ENCODE assay signal across 13 cellular contexts in genomic region chr12:15274561-15274967, GRCh38. TPM values are rescaled to one million over a fixed set of nuclear protein-coding genes. Genes with fewer than 3 reads are reported as not detected.
A peak's percentile ranks its signal among the peaks of the same experiment; 100 is the strongest.
DNase-seq lines count a peak whose midpoint lies in the region; ATAC-seq and TF ChIP-seq lines count a peak whose summit lies in the region.
"Had no signal": no experiment of that assay in that cellular context is flagged by ENCODE, and none has a peak within 500 bp of the region (broad histone marks: within the 10 kb centered on the region; RNA-seq: fewer than 3 reads in every experiment).

No MANE protein-coding gene starts in this region.

- H3K4me1 ChIP-seq in BE2C, result peaks cover 25% of the 10 kb centered on the region
- peaks cover 36% of the 10 kb centered on the region for H3K4me1 ChIP-seq in RWPE2 (ENCODE audit: insufficient read depth, poor library complexity, severe bottlenecking)
- peaks cover 15% of the 10 kb centered on the region for H3K4me1 ChIP-seq in rectal smooth muscle tissue (ENCODE audit: control insufficient read depth, insufficient read depth, low read length)

- DNase-seq in BE2C (peak; percentile 59), RWPE2 (ENCODE audit: low spot score) (peak; percentile 61), fibroblast of pulmonary artery (ENCODE audit: low read depth) (peak; percentile 54), WERI-Rb-1 (no peak), NCI-H146 (lab: John Stamatoyannopoulos, UW) (no peak), NOMO-1 (lab: John Stamatoyannopoulos, UW; ENCODE audit: unreplicated experiment in 2 of 2) (no peak)
- DNase-seq: activated naive CD4-positive, alpha-beta T cell treated with anti-CD3 and anti-CD28 coated beads, Interleukin-2, amount 10 ng/mL, durations not matched to agents 7 days and 5 days; central memory CD4-positive, alpha-beta T cell; H7 had no signal

- H3K27ac ChIP-seq in RWPE2 (ENCODE audit: poor library complexity, severe bottlenecking) (peak overlapping the region; percentile 96), rectal smooth muscle tissue (ENCODE audit: low read depth, low read length) (peak overlapping the region; percentile 42), WERI-Rb-1 (no peak overlapping the region)
- H3K27ac ChIP-seq: SK-N-MC had no signal

- no peak overlapping the region for H3K4me3 ChIP-seq in BE2C (ENCODE audit: low read depth, low read length)
- H3K4me3 ChIP-seq in RWPE2 (ENCODE audit: severe bottlenecking), result no peak overlapping the region
- H3K4me3 ChIP-seq in fibroblast of pulmonary artery (replicated peaks; ENCODE audit: low read depth, low read length), result no peak overlapping the region
- H3K4me3 ChIP-seq in rectal smooth muscle tissue (ENCODE audit: low read length), result no peak overlapping the region
- no peak overlapping the region for H3K4me3 ChIP-seq in WERI-Rb-1 (ENCODE audit: low read depth, low read length)
- H3K4me3 ChIP-seq: SK-N-MC, smooth muscle cell had no signal

- ATAC-seq in RWPE2 (ENCODE audit: low read depth) (peak; percentile 76), HG03457 (IDR thresholded peaks at IDR 0.05; ENCODE audit: unreplicated experiment) (no peak)

- H3K36me3 ChIP-seq in BE2C, result no peaks in the 10 kb centered on the region
- no peaks in the 10 kb centered on the region for H3K36me3 ChIP-seq in RWPE2 (ENCODE audit: low read depth)
- no peaks in the 10 kb centered on the region for H3K36me3 ChIP-seq in rectal smooth muscle tissue (ENCODE audit: control insufficient read depth, insufficient read depth, low read length)
- no peaks in the 10 kb centered on the region for H3K36me3 ChIP-seq in WERI-Rb-1

- H3K9ac ChIP-seq in rectal smooth muscle tissue (ENCODE audit: low read length), result no peak overlapping the region

- TF ChIP-seq CTCF in BE2C (IDR thresholded peaks at IDR 0.05; ENCODE audit: low read depth, low read length), result no peak
- no peak for TF ChIP-seq CTCF in RWPE2 (IDR thresholded peaks at IDR 0.05; ENCODE audit: poor library complexity, severe bottlenecking)
- TF ChIP-seq CTCF in fibroblast of pulmonary artery (IDR thresholded peaks at IDR 0.05; ENCODE audit: low read length, missing control alignments), result no peak
- no peak for TF ChIP-seq CTCF in WERI-Rb-1 (IDR thresholded peaks at IDR 0.05; ENCODE audit: low read depth, low read length)

- H3K27me3 ChIP-seq in BE2C (no peaks in the 10 kb centered on the region), RWPE2 (ENCODE audit: insufficient read depth, poor library complexity, severe bottlenecking) (no peaks in the 10 kb centered on the region), rectal smooth muscle tissue (ENCODE audit: control insufficient read depth, insufficient read depth, low read length) (no peaks in the 10 kb centered on the region), WERI-Rb-1 (ENCODE audit: insufficient read depth, low read depth, severe bottlenecking) (no peaks in the 10 kb centered on the region)

- no peaks in the 10 kb centered on the region for H3K9me3 ChIP-seq in BE2C
- no peaks in the 10 kb centered on the region for H3K9me3 ChIP-seq in RWPE2 (ENCODE audit: severe bottlenecking)
- no peaks in the 10 kb centered on the region for H3K9me3 ChIP-seq in WERI-Rb-1 (ENCODE audit: severe bottlenecking)

RNA-seq across cellular contexts. Expression of gene PTPRO, which starts 47.7 kb away (rescaled TPM):
- polyA plus RNA-seq in BE2C (2012; ENCODE audit: insufficient read depth, insufficient read length, low read depth), result 72.5 TPM
- polyA plus RNA-seq: smooth muscle cell had no signal

RNA-seq across cellular contexts. Expression of gene RERG, which starts 53.3 kb away (rescaled TPM):
- polyA plus RNA-seq in BE2C (2012; ENCODE audit: insufficient read depth, insufficient read length, low read depth), result 94.2 TPM
- polyA plus RNA-seq: smooth muscle cell had no signal

Comparison
In these comparisons a context has a peak if more than half of its experiments do, and no peak if none do; other contexts are left out.
1. DNase-seq: peak in BE2C (single experiment), RWPE2 (single experiment) and fibroblast of pulmonary artery (single experiment); none in WERI-Rb-1 (single experiment), NCI-H146 (single experiment) and NOMO-1 (0 of 2).